Comparison of ENCODE assay signal across 17 cellular contexts in genomic region chr17:8672326-8672725, GRCh38. TPM values are rescaled to one million over a fixed set of nuclear protein-coding genes. Genes with fewer than 3 reads are reported as not detected.
DNase-seq lines count a peak whose midpoint lies in the region; ATAC-seq and TF ChIP-seq lines count a peak whose summit lies in the region.
"Had no signal": no experiment of that assay in that cellular context is flagged by ENCODE, and none has a peak within 500 bp of the region (broad histone marks: within the 10 kb centered on the region; RNA-seq: fewer than 3 reads in every experiment).

No MANE protein-coding gene starts in this region.

- H3K27ac Mint-ChIP-seq in chondrocyte (ENCODE audit: unreplicated experiment) (peak overlapping the region; percentile 36), nephron (peak overlapping the region; percentile 83 to 99 (median 84))
- H3K27ac Mint-ChIP-seq in effector memory CD8-positive, alpha-beta T cell = no peak overlapping the region
- H3K27ac Mint-ChIP-seq: CD4-positive, alpha-beta memory T cell; GM23338; HFFc6 had no signal

- H3K27me3 Mint-ChIP-seq in chondrocyte (ENCODE audit: low read depth) (no peaks in the 10 kb centered on the region), nephron (ENCODE audit: low read depth) (peaks cover 3% of the 10 kb centered on the region)
- H3K27me3 Mint-ChIP-seq in effector memory CD8-positive, alpha-beta T cell = peaks cover 34 to 42% of the 10 kb centered on the region in 2 donors

- no peak for TF ChIP-seq CTCF in chondrocyte (IDR thresholded peaks at IDR 0.05)
- TF ChIP-seq CTCF in nephron (IDR thresholded peaks at IDR 0.05; ENCODE audit: unreplicated experiment in 3 of 3) = no peak
- TF ChIP-seq CTCF in thoracic aorta (IDR thresholded peaks at IDR 0.05) = no peak

- H3K4me1 Mint-ChIP-seq in chondrocyte (ENCODE audit: low read depth) = peaks cover 61% of the 10 kb centered on the region
- peaks cover 64% of the 10 kb centered on the region for H3K4me1 Mint-ChIP-seq in nephron
- no peaks in the 10 kb centered on the region for H3K4me1 Mint-ChIP-seq in effector memory CD8-positive, alpha-beta T cell (ENCODE audit: low read depth in 2 of 2)
- H3K4me1 Mint-ChIP-seq: CD14-positive monocyte; CD4-positive, alpha-beta memory T cell had no signal

- peak overlapping the region; percentile 98 for H3K27ac ChIP-seq in thoracic aorta

- no peak for DNase-seq in chondrocyte (ENCODE audit: low spot score)
- DNase-seq in thoracic aorta (ENCODE audit: low spot score) = no peak
- DNase-seq in activated CD4-positive, alpha-beta T cell treated with anti-CD3 and anti-CD28 coated beads, Interleukin-2, amount 50 U/mL, for 1 hour = no peak
- no peak for DNase-seq in superior temporal gyrus (ENCODE audit: extremely low spot score)
- DNase-seq in effector memory CD8-positive, alpha-beta T cell = no peak
- no peak for DNase-seq in DMS 273 treated with DMSO at 0.1 percent for 48 hours (lab: John Stamatoyannopoulos, UW)
- DNase-seq: ACHN; BE2C; CD4-positive, alpha-beta memory T cell; DMS79 treated with DMSO at 0.1 percent for 48 hours; GF-D8; H7; HFFc6 had no signal

- H3K9me3 Mint-ChIP-seq in chondrocyte (ENCODE audit: low read depth) (no peaks in the 10 kb centered on the region), nephron (no peaks in the 10 kb centered on the region)
- H3K9me3 Mint-ChIP-seq in effector memory CD8-positive, alpha-beta T cell = no peaks in the 10 kb centered on the region
- H3K9me3 Mint-ChIP-seq: CD4-positive, alpha-beta memory T cell; GM23338; HFFc6 had no signal

- no peaks in the 10 kb centered on the region for H3K36me3 Mint-ChIP-seq in chondrocyte (ENCODE audit: low read depth)
- H3K36me3 Mint-ChIP-seq in nephron (ENCODE audit: low read depth) = no peaks in the 10 kb centered on the region
- H3K36me3 Mint-ChIP-seq in effector memory CD8-positive, alpha-beta T cell (ENCODE audit: insufficient read depth) = no peaks in the 10 kb centered on the region
- H3K36me3 Mint-ChIP-seq: CD14-positive monocyte; CD4-positive, alpha-beta memory T cell had no signal

- H3K4me3 Mint-ChIP-seq in chondrocyte (ENCODE audit: unreplicated experiment) (no peak overlapping the region), nephron (no peak overlapping the region)
- no peak overlapping the region for H3K4me3 Mint-ChIP-seq in effector memory CD8-positive, alpha-beta T cell
- H3K4me3 Mint-ChIP-seq: CD14-positive monocyte; CD4-positive, alpha-beta memory T cell; GM23338; HFFc6 had no signal

- no peaks in the 10 kb centered on the region for H3K27me3 ChIP-seq in thoracic aorta (replicated peaks; ENCODE audit: insufficient read depth)

- ATAC-seq in thoracic aorta (ENCODE audit: insufficient number of reproducible peaks, low FRiP score, low read depth) = no peak
- ATAC-seq in effector memory CD8-positive, alpha-beta T cell (replicated peaks) = no peak
- ATAC-seq: GM23338, HCT116 had no signal

- peaks cover 43 to 83% of the 10 kb centered on the region in 2 donors for H3K4me1 ChIP-seq in thoracic aorta (ENCODE audit: control insufficient read depth in 1 of 2, low read depth in 2 of 2)

- H3K4me3 ChIP-seq in thoracic aorta = no peak overlapping the region
- H3K4me3 ChIP-seq: GM23338 had no signal

- no peaks in the 10 kb centered on the region for H3K36me3 ChIP-seq in thoracic aorta
- H3K36me3 ChIP-seq: BE2C had no signal

- no peaks in the 10 kb centered on the region for H3K9me3 ChIP-seq in thoracic aorta
- H3K9me3 ChIP-seq: BE2C had no signal

RNA-seq across cellular contexts. Expression of gene MYH10, which starts 41.8 kb away (rescaled TPM):
- total RNA-seq in chondrocyte = 211 to 296 TPM (median 284 TPM) in 3 replicates
- total RNA-seq in thoracic aorta = 1,000 to 10,000 TPM; 1,436 to 1,719 TPM

Comparison
In these comparisons a context has a peak if more than half of its experiments do, and no peak if none do; other contexts are left out.
1. H3K27ac Mint-ChIP-seq: peak in chondrocyte (single experiment) and nephron (3 of 3); none in effector memory CD8-positive, alpha-beta T cell (0 of 2).